8 cellular contexts compared by ENCODE assay signal in the genomic region with DNA sequence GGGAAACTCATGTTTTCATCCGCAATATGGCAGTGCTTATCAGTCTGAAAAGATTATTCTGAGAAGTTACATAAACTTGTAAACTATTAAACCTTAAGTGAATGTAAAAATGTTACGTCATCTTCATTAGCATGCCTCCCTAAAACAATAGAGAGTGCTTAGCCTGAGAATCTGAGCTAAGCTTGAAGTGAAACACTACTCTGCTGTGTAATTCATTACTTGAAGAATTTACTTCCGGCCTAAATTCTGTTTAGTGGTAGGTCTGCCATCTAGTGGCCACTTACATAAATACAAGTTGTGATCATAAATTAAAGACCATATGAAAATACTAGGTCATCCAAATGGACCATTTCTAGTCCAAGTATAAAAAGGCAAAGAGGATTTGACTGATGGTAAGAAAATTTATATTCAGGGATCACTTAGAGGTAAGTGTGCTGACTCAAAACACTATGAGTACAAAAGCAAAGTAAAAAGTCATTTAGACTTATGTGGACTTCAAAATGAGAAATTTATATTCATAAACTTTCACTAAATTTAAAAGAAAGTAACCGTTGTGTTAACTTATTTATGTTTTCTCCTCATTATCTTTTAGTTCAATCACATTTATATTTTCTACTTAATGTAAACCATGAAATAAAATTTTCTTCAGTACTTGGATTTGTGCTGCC.
DNase-seq lines count a peak whose midpoint lies in the region; ATAC-seq and TF ChIP-seq lines count a peak whose summit lies in the region.

No MANE protein-coding gene starts in this region.

- peak overlapping the region; percentile 90 for H2AFZ ChIP-seq in Loucy (ENCODE audit: low read length)
- H2AFZ ChIP-seq in neural progenitor cell (replicated peaks), result peak overlapping the region; percentile 78

- peak; percentile 60 for DNase-seq in AG10803 (ENCODE audit: low read depth)
- peak; percentile 28 for DNase-seq in SW480 (ENCODE audit: low spot score)
- DNase-seq in fibroblast of peridontal ligament (ENCODE audit: extremely low read depth), result peak; percentile 73
- DNase-seq in neural progenitor cell (ENCODE audit: low spot score), result peak; percentile 66
- DNase-seq in 8988T, result no peak

- ATAC-seq in HG02588 (IDR thresholded peaks at IDR 0.05; ENCODE audit: unreplicated experiment), result peak; percentile 78

- H3K27me3 Mint-ChIP-seq in neural progenitor cell (ENCODE audit: insufficient read depth, low read depth), result no peaks in the 10 kb centered on the region

- H3K4me3 ChIP-seq in AG10803 (ENCODE audit: low read length) (no peak overlapping the region), Loucy (ENCODE audit: low read length, poor library complexity, severe bottlenecking) (no peak overlapping the region), neural progenitor cell (no peak overlapping the region)

- H3K9ac ChIP-seq in Loucy (ENCODE audit: low read depth, low read length, poor library complexity, severe bottlenecking) (no peak overlapping the region), neural progenitor cell (no peak overlapping the region)

- TF ChIP-seq CTCF in AG10803 (conservative IDR thresholded peaks at IDR 0.05; ENCODE audit: low read length) (peak; percentile 66), GM12874 (IDR thresholded peaks at IDR 0.05; ENCODE audit: insufficient read depth, low read depth, low read length) (peak; percentile 19; the same call in 1 of the 2 replicates), Loucy (conservative IDR thresholded peaks at IDR 0.05; ENCODE audit: low read length) (peak; percentile 75), neural progenitor cell (IDR thresholded peaks at IDR 0.05) (peak; percentile 77)

- no peaks in the 10 kb centered on the region for H3K36me3 Mint-ChIP-seq in neural progenitor cell

- no peaks in the 10 kb centered on the region for H3F3A ChIP-seq in Loucy (ENCODE audit: low read depth)
- no peaks in the 10 kb centered on the region for H3F3A ChIP-seq in neural progenitor cell (ENCODE audit: low read depth)

- H3K79me2 ChIP-seq in Loucy (ENCODE audit: insufficient read depth, low read length), result no peaks in the 10 kb centered on the region
- H3K79me2 ChIP-seq in neural progenitor cell (ENCODE audit: low read depth), result no peaks in the 10 kb centered on the region

- H3K4me1 ChIP-seq in Loucy (ENCODE audit: insufficient read depth, low read length, poor library complexity, severe bottlenecking) (no peaks in the 10 kb centered on the region), neural progenitor cell (no peaks in the 10 kb centered on the region)

- peak overlapping the region; percentile 41 for H3K4me2 ChIP-seq in Loucy (ENCODE audit: low read depth, low read length, poor library complexity, severe bottlenecking)
- no peak overlapping the region for H3K4me2 ChIP-seq in neural progenitor cell

- no peaks in the 10 kb centered on the region for H4K20me1 ChIP-seq in Loucy (ENCODE audit: insufficient read depth, low read length, poor library complexity, severe bottlenecking)
- no peaks in the 10 kb centered on the region for H4K20me1 ChIP-seq in neural progenitor cell (ENCODE audit: low read depth)

- H3K4me3 Mint-ChIP-seq in neural progenitor cell, result no peak overlapping the region

- no peak overlapping the region for H3K27ac Mint-ChIP-seq in neural progenitor cell

- no peak overlapping the region for H3K27ac ChIP-seq in neural progenitor cell

- no peaks in the 10 kb centered on the region for H3K9me3 Mint-ChIP-seq in neural progenitor cell

- H3K27me3 ChIP-seq in Loucy (ENCODE audit: insufficient read depth, low read length, poor library complexity, severe bottlenecking) (no peaks in the 10 kb centered on the region), neural progenitor cell (no peaks in the 10 kb centered on the region)

- H3K36me3 ChIP-seq in Loucy (ENCODE audit: insufficient read depth, low read length) (no peaks in the 10 kb centered on the region), neural progenitor cell (no peaks in the 10 kb centered on the region)

- no peaks in the 10 kb centered on the region for H3K9me2 ChIP-seq in Loucy (replicated peaks; ENCODE audit: low read depth, low read length)

- H3K9me3 ChIP-seq in Loucy (ENCODE audit: insufficient read depth, low read depth, low read length) (no peaks in the 10 kb centered on the region), neural progenitor cell (ENCODE audit: low read depth) (no peaks in the 10 kb centered on the region)

- no peaks in the 10 kb centered on the region for H3K4me1 Mint-ChIP-seq in neural progenitor cell

Comparison
In these comparisons a context has a peak if more than half of its experiments do, and no peak if none do; other contexts are left out.
1. CTCF ChIP-seq: peak in every context shown above with its lines; median percentile 77 in neural progenitor cell; 75 in Loucy; 66 in AG10803; 19 in GM12874.